Comparison of ENCODE assay signal across 9 cellular contexts in the genomic region with DNA sequence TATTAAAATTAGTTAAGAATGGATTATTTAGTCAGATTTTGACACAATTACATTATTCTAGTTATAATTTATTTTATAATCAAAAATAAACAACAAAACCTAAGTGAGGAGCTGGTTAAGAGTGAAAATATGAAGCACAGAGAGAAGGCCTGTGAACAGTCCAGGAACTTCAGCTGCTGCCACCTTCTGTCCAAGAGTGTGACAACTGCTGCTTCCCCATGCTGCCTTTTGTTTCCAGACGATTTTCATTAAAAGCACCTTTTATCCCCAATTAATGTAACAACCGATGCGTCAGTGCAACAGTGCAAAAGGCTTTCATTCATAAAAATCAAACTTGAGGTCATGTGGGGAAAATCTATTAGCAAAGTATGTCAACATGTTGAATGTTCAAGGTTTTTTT.
DNase-seq lines count a peak whose midpoint lies in the region; ATAC-seq and TF ChIP-seq lines count a peak whose summit lies in the region.
"Had no signal": no experiment of that assay in that cellular context is flagged by ENCODE, and none has a peak within 500 bp of the region (broad histone marks: within the 10 kb centered on the region; RNA-seq: fewer than 3 reads in every experiment).

No MANE protein-coding gene starts in this region.

- BruUV-seq in PC-3 (replicated peaks; lab: Mats Ljungman, UMichigan) = no TSS peak

- no peak overlapping the region for H3K4me2 ChIP-seq in PC-3 (ENCODE audit: low read length)

- H3K9me3 ChIP-seq in PC-3 (ENCODE audit: low read length) = no peaks in the 10 kb centered on the region
- H3K9me3 ChIP-seq: adrenal gland had no signal

- no peaks in the 10 kb centered on the region for H3K27me3 ChIP-seq in PC-3 (ENCODE audit: low read length)
- H3K27me3 ChIP-seq: adrenal gland had no signal

- no peaks in the 10 kb centered on the region for H3F3A ChIP-seq in PC-3 (ENCODE audit: low read length, unreplicated experiment)

- no peak overlapping the region for H2AFZ ChIP-seq in PC-3 (ENCODE audit: low read length)

- H3K36me3 ChIP-seq in PC-3 (ENCODE audit: low read depth, low read length) = no peaks in the 10 kb centered on the region
- H3K36me3 ChIP-seq: adrenal gland had no signal

- CTCF ChIA-PET in AG04449 (lab: Yijun Ruan, JAX) (interaction anchor here (0.6 kb wide), 1 partner anchor 210 kb away, joined by 3 read pairs; no protein-coding TSS in a partner anchor), PC-3 (lab: Charles Lee) (interaction anchor here (0.5 kb wide), 1 partner anchor 452 kb away, joined by 3 read pairs; no protein-coding TSS in a partner anchor)

- H3K9me2 ChIP-seq in PC-3 (replicated peaks; ENCODE audit: low read length) = no peaks in the 10 kb centered on the region

- DNase-seq in AG04449 (ENCODE audit: low read depth, low spot score) = no peak
- DNase-seq in PC-3 = peak; percentile 10
- DNase-seq in hepatic stellate cell (ENCODE audit: low spot score) = peak; percentile 25
- no peak for DNase-seq in mucosa of gallbladder (ENCODE audit: low spot score)
- DNase-seq in OCI-M2 (lab: John Stamatoyannopoulos, UW; ENCODE audit: unreplicated experiment) = no peak

- intact Hi-C loops in PC-3 (cut with micrococcal nuclease) = no loop called here

- H3K4me3 ChIP-seq in AG04449 (ENCODE audit: low read depth, low read length) = no peak overlapping the region
- H3K4me3 ChIP-seq in PC-3 (ENCODE audit: low read length) = no peak overlapping the region
- H3K4me3 ChIP-seq: adrenal gland had no signal

- no peak overlapping the region for H3K9ac ChIP-seq in PC-3 (ENCODE audit: low read length)

- no peaks in the 10 kb centered on the region for H3K79me2 ChIP-seq in PC-3 (ENCODE audit: low read length)

- TF ChIP-seq CTCF in AG04449 (IDR thresholded peaks at IDR 0.05; ENCODE audit: insufficient read depth, low read length, missing control alignments) = peak; percentile 25
- TF ChIP-seq CTCF in GM12873 (IDR thresholded peaks at IDR 0.05; ENCODE audit: insufficient read depth, low read depth, low read length, missing control alignments) = peak; percentile 27
- peak; percentile 33 for TF ChIP-seq CTCF in PC-3 (conservative IDR thresholded peaks at IDR 0.05; ENCODE audit: low read depth, low read length)

- H3K27ac ChIP-seq in PC-3 (ENCODE audit: low read length) = no peak overlapping the region
- H3K27ac ChIP-seq: adrenal gland had no signal

- no peaks in the 10 kb centered on the region for H3K4me1 ChIP-seq in PC-3 (ENCODE audit: insufficient read depth, low read length)
- H3K4me1 ChIP-seq: adrenal gland had no signal

- ATAC-seq in PC-3 = peak; percentile 37; the same call in 1 of the 2 replicates
- ATAC-seq in GM19463 (IDR thresholded peaks at IDR 0.05; ENCODE audit: unreplicated experiment) = no peak
- ATAC-seq in HG03159 (IDR thresholded peaks at IDR 0.05; ENCODE audit: unreplicated experiment) = no peak

- POLR2A ChIA-PET in AG04449 (lab: Yijun Ruan, JAX) = no interaction called here
- POLR2A ChIA-PET in PC-3 (lab: Charles Lee; ENCODE audit: unreplicated experiment) = no interaction called here

- H4K20me1 ChIP-seq in PC-3 (ENCODE audit: low read length) = no peaks in the 10 kb centered on the region

Comparison
In these comparisons a context has a peak if more than half of its experiments do, and no peak if none do; other contexts are left out.
1. DNase-seq: peak in PC-3 (single experiment) and hepatic stellate cell (single experiment); none in AG04449 (single experiment), mucosa of gallbladder (single experiment) and OCI-M2 (single experiment).
2. Peak in every context shown above with its lines, with median percentiles within 50 percentile points of each other: CTCF ChIP-seq.